1 cellular context compared by ENCODE assay signal in genomic region chr2:37870829-37871228, GRCh38.
TF ChIP-seq lines count a peak whose summit lies in the region.

No MANE protein-coding gene starts in this region.

TF ChIP-seq in IMR-90, 13 proteins besides CTCF, POLR2A, EP300 and RAD21 (continued from another document):
- TF ChIP-seq USF2 (IDR thresholded peaks at IDR 0.05; ENCODE audit: low read depth, low read length): no peak
